In the genomic region with DNA sequence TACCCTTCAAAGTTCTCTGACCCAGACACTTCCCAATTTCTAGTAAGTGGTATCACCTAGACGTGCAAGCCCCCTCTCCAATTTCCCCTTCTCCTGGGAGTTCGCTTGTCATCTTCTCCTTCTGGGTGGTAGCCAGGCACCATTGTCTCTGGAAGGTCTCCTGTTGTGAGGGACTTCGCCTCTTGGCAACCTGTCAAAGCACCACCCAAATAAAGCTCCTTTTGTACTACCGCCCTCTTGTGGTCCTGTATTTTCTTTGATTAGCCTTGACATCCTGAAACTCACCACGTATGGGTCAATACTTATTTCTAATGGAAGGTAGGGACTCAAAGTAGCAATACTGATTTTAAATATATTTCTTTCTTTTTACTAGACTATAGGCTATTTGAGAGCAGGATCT, we compare ENCODE assay signal across 8 cellular contexts. TPM values are rescaled to one million over a fixed set of nuclear protein-coding genes. Genes with fewer than 3 reads are reported as not detected.
DNase-seq lines count a peak whose midpoint lies in the region; ATAC-seq, FAIRE-seq and TF ChIP-seq lines count a peak whose summit lies in the region.

No MANE protein-coding gene starts in this region.

- H3K4me3 ChIP-seq in HepG2 (replicated peaks in 1 of 3; ENCODE audit: insufficient read depth in 1 of 3, low read depth in 2 of 3, low read length in 3 of 3) = no peak overlapping the region
- H3K4me3 ChIP-seq in sigmoid colon = no peak overlapping the region

- no peaks in the 10 kb centered on the region for H3K79me2 ChIP-seq in HepG2 (ENCODE audit: insufficient read depth, low read length)

- H3K4me1 ChIP-seq in HepG2 (ENCODE audit: insufficient read depth, low read length) (no peaks in the 10 kb centered on the region), sigmoid colon (no peaks in the 10 kb centered on the region)

- no peaks in the 10 kb centered on the region for H4K20me1 ChIP-seq in HepG2 (ENCODE audit: insufficient read depth, low read length)

- in situ Hi-C loops in HepG2 (cut with HindIII; ENCODE audit: extremely low pct_ligation_motif_present, low pct_unique_long_range_greater_than_20kb) = no loop called here

- H3K9me3 Mint-ChIP-seq in activated naive CD8-positive, alpha-beta T cell treated with anti-CD3 and anti-CD28 coated beads, Interleukin-2, amount 10 ng/mL, durations not matched to agents 7 days and 5 days = no peaks in the 10 kb centered on the region

- no peak overlapping the region for H3K4me3 Mint-ChIP-seq in activated naive CD8-positive, alpha-beta T cell treated with anti-CD3 and anti-CD28 coated beads, Interleukin-2, amount 10 ng/mL, durations not matched to agents 7 days and 5 days

- H3K36me3 Mint-ChIP-seq in activated naive CD8-positive, alpha-beta T cell treated with anti-CD3 and anti-CD28 coated beads, Interleukin-2, amount 10 ng/mL, durations not matched to agents 7 days and 5 days = no peaks in the 10 kb centered on the region

- H3K27ac ChIP-seq in HepG2 (ENCODE audit: extremely low read length, insufficient read depth, low read length) (no peak overlapping the region), sigmoid colon (no peak overlapping the region)

- TF ChIP-seq EP300 in HepG2 (IDR thresholded peaks at IDR 0.05; ENCODE audit: low read depth in 2 of 2, low read length in 2 of 2) (no peak), HepG2 (CRISPR knock-in tag; IDR thresholded peaks at IDR 0.05; ENCODE audit: borderline replicate concordance) (no peak), sigmoid colon (IDR thresholded peaks at IDR 0.05) (no peak)

- intact Hi-C loops in HepG2 (cut with micrococcal nuclease; ENCODE audit: unreplicated experiment) (loop anchor here (1.0 to 2.0 kb wide), 4 partner anchors 31 to 272 kb away; no protein-coding TSS in a partner anchor), sigmoid colon (cut with DNase I) (no loop called here)

- DNase-seq in DMS 273 (lab: John Stamatoyannopoulos, UW; ENCODE audit: unreplicated experiment) (peak; percentile 70), NCI-H2171 treated with DMSO at 0.1 percent for 48 hours (lab: John Stamatoyannopoulos, UW) (peak; percentile 59), HepG2 (ENCODE audit: low spot score) (peak; percentile 79), sigmoid colon (no peak)
- DNase-seq in activated naive CD8-positive, alpha-beta T cell treated with anti-CD3 and anti-CD28 coated beads, Interleukin-2, amount 10 ng/mL, durations not matched to agents 7 days and 5 days = no peak
- no peak for DNase-seq in activated naive CD4-positive, alpha-beta T cell (lab: John Stamatoyannopoulos, UW)

- FAIRE-seq in HepG2 (lab: Jason Lieb, UNC) = no peak

- 4% methylated on average over 5 of the region's 5 CpGs for WGBS in HepG2 (ENCODE audit: low lambda C conversion rate)
- WGBS in sigmoid colon, 2 donors = 40 to 66% methylated on average over 5 of the region's 5 CpGs

- no peak overlapping the region for H3K4me2 ChIP-seq in HepG2 (ENCODE audit: low read depth, low read length)

- H3K9me3 ChIP-seq in HepG2 (ENCODE audit: low read length) (no peaks in the 10 kb centered on the region; the same call in 1 of the 2 replicates), sigmoid colon (no peaks in the 10 kb centered on the region)

- H3K27ac Mint-ChIP-seq in activated naive CD8-positive, alpha-beta T cell treated with anti-CD3 and anti-CD28 coated beads, Interleukin-2, amount 10 ng/mL, durations not matched to agents 7 days and 5 days = no peak overlapping the region

- CTCF ChIA-PET in HepG2 (lab: Yijun Ruan, JAX; ENCODE audit: low intra/inter-chr PET ratio, low total read pairs) = interaction anchor here (1.1 to 1.4 kb wide), 4 partner anchors 25 to 273 kb away, joined by 3 to 9 read pairs (median 6); no protein-coding TSS in a partner anchor

- H3K4me1 Mint-ChIP-seq in activated naive CD8-positive, alpha-beta T cell treated with anti-CD3 and anti-CD28 coated beads, Interleukin-2, amount 10 ng/mL, durations not matched to agents 7 days and 5 days = no peaks in the 10 kb centered on the region

- TF ChIP-seq POLR2A in HepG2 (IDR thresholded peaks at IDR 0.05; ENCODE audit: insufficient read depth in 1 of 2, low read depth in 2 of 2, low read length in 2 of 2) = no peak
- TF ChIP-seq POLR2A in sigmoid colon (IDR thresholded peaks at IDR 0.05) = no peak

- TF ChIP-seq CTCF in HepG2 (CRISPR knock-in tag; IDR thresholded peaks at IDR 0.05) (peak; percentile 83), sigmoid colon (IDR thresholded peaks at IDR 0.05) (no peak)

- H2AFZ ChIP-seq in HepG2 (ENCODE audit: low read length) = no peak overlapping the region

- TF ChIP-seq RAD21 in HepG2 (CRISPR knock-in tag; IDR thresholded peaks at IDR 0.05) = peak; percentile 38; the same call in 1 of the 2 replicates

- POLR2A ChIA-PET in activated naive CD8-positive, alpha-beta T cell treated with anti-CD3 and anti-CD28 coated beads, Interleukin-2, amount 10 ng/mL, durations not matched to agents 7 days and 5 days (lab: Charles Lee) = interaction anchor here (0.9 kb wide), 1 partner anchor 94 kb away, joined by 4 read pairs; no protein-coding TSS in a partner anchor
- POLR2A ChIA-PET in HepG2 (lab: Yijun Ruan, JAX) = no interaction called here

- ATAC-seq in GM18868 (IDR thresholded peaks at IDR 0.05; ENCODE audit: unreplicated experiment) (peak; percentile 28), HG03066 (IDR thresholded peaks at IDR 0.05; ENCODE audit: low read depth, unreplicated experiment) (peak; percentile 51), HepG2 (peak; percentile 94)
- peak; percentile 58 for ATAC-seq in activated naive CD8-positive, alpha-beta T cell treated with anti-CD3 and anti-CD28 coated beads, Interleukin-2, amount 10 ng/mL, durations not matched to agents 7 days and 5 days (ENCODE audit: low read depth)

- no TSS peak for BruUV-seq in HepG2 (replicated peaks; lab: Mats Ljungman, UMichigan)

- H3K27me3 Mint-ChIP-seq in activated naive CD8-positive, alpha-beta T cell treated with anti-CD3 and anti-CD28 coated beads, Interleukin-2, amount 10 ng/mL, durations not matched to agents 7 days and 5 days = peaks cover 38% of the 10 kb centered on the region

- no peak overlapping the region for H3K9ac ChIP-seq in HepG2 (ENCODE audit: insufficient read depth, low read depth, low read length)

- H3K27me3 ChIP-seq in HepG2 (ENCODE audit: control insufficient read depth in 1 of 2, insufficient read depth in 2 of 2, low read length in 2 of 2) = peaks cover 0 to 8% of the 10 kb centered on the region in 2 experiments; a peak in 2 of 5 replicates
- H3K27me3 ChIP-seq in sigmoid colon = no peaks in the 10 kb centered on the region

- H3K36me3 ChIP-seq in HepG2 (replicated peaks in 1 of 2; ENCODE audit: control insufficient read depth in 1 of 2, insufficient read depth in 2 of 2, low read length in 2 of 2) (no peaks in the 10 kb centered on the region), sigmoid colon (no peaks in the 10 kb centered on the region)

RNA-seq across cellular contexts. Expression of gene GPC5, which starts 8.2 kb away (rescaled TPM):
- under 1 TPM in 1 of 2 experiments, not detected in 1; 0.14 TPM for total RNA-seq in activated naive CD8-positive, alpha-beta T cell treated with anti-CD3 and anti-CD28 coated beads, Interleukin-2, amount 10 ng/mL, durations not matched to agents 7 days and 5 days
- total RNA-seq in HepG2 (2016; rRNA removed; fragmentation: Illumina TruSeq; extraction: Trizol) (0.02 TPM in 1 of 2 replicates, not detected in the other), sigmoid colon (1 to 10 TPM; 1.5 to 3.9 (median 2.9) TPM)
- 0.18 and 0.51 TPM in 2 replicates for total RNA-seq in HepG2 (2016; cell fraction: cytosol; rRNA removed; fragmentation: Illumina TruSeq; extraction: Trizol; ENCODE audit: low read depth)
- total RNA-seq in HepG2 (2016; cell fraction: insoluble cytoplasmic fraction; rRNA removed; fragmentation: Illumina TruSeq; extraction: Trizol) = not detected in 2 replicates
- not detected in 2 replicates for total RNA-seq in HepG2 (2016; cell fraction: membrane; rRNA removed; fragmentation: Illumina TruSeq; extraction: Trizol)
- 0.12 TPM in 1 of 2 replicates, not detected in the other for total RNA-seq in HepG2 (2016; cell fraction: nucleus; rRNA removed; fragmentation: Illumina TruSeq; extraction: Trizol)
- polyA plus RNA-seq in HepG2 (2011; rRNA removed) (0.07 and 0.21 TPM in 2 replicates), sigmoid colon (under 1 TPM in 1 of 3 donors, not detected in 2; 0.39 TPM)
- polyA plus RNA-seq in HepG2 (2011; cell fraction: cytosol; rRNA removed) = 0.19 and 0.22 TPM in 2 replicates
- polyA plus RNA-seq in HepG2 (2011; cell fraction: nucleus; rRNA removed) = not detected in 2 replicates
- polyA plus RNA-seq in HepG2 (2012) = 0.23 TPM in 1 of 2 replicates, not detected in the other
- not detected in 2 replicates for polyA plus RNA-seq in HepG2 (2016; cell fraction: cytosol; fragmentation: Illumina TruSeq; extraction: Trizol; ENCODE audit: low read depth)
- not detected in 2 replicates for polyA plus RNA-seq in HepG2 (2016; cell fraction: insoluble cytoplasmic fraction; fragmentation: Illumina TruSeq; extraction: Trizol; ENCODE audit: low read depth)
- not detected in 2 replicates for polyA plus RNA-seq in HepG2 (2016; cell fraction: membrane; fragmentation: Illumina TruSeq; extraction: Trizol; ENCODE audit: low read depth)
- not detected in 2 replicates for polyA plus RNA-seq in HepG2 (2016; cell fraction: nucleus; fragmentation: Illumina TruSeq; extraction: Trizol; ENCODE audit: insufficient read depth, low read depth)
- 0.42 and 370 TPM in 2 replicates for polyA minus RNA-seq in HepG2 (2011; rRNA and poly(A)+ RNA removed; ENCODE audit: low replicate concordance)
- not detected in 2 replicates for polyA minus RNA-seq in HepG2 (2011; cell fraction: cytosol; rRNA and poly(A)+ RNA removed)
- polyA minus RNA-seq in HepG2 (2011; cell fraction: nucleus; rRNA and poly(A)+ RNA removed) = 0.25 and 0.39 TPM in 2 replicates

RNA-seq across cellular contexts. Expression of gene MIR17HG, which starts 59.1 kb away (rescaled TPM):
- total RNA-seq in activated naive CD8-positive, alpha-beta T cell treated with anti-CD3 and anti-CD28 coated beads, Interleukin-2, amount 10 ng/mL, durations not matched to agents 7 days and 5 days = 10 to 100 TPM; 10.1 to 11.9 TPM
- total RNA-seq in HepG2 (2016; rRNA removed; fragmentation: Illumina TruSeq; extraction: Trizol) (0.73 and 12.3 TPM in 2 replicates), sigmoid colon (1 to 10 TPM in 3 of 4 donors, under 1 TPM in 1; 0.83 to 5.4 (median 3.6) TPM)
- 1.0 and 1.1 TPM in 2 replicates for total RNA-seq in HepG2 (2016; cell fraction: cytosol; rRNA removed; fragmentation: Illumina TruSeq; extraction: Trizol; ENCODE audit: low read depth)
- total RNA-seq in HepG2 (2016; cell fraction: insoluble cytoplasmic fraction; rRNA removed; fragmentation: Illumina TruSeq; extraction: Trizol) = 0.51 and 10.4 TPM in 2 replicates
- total RNA-seq in HepG2 (2016; cell fraction: membrane; rRNA removed; fragmentation: Illumina TruSeq; extraction: Trizol) = 1.2 TPM in 2 replicates
- 55.1 and 55.2 TPM in 2 replicates for total RNA-seq in HepG2 (2016; cell fraction: nucleus; rRNA removed; fragmentation: Illumina TruSeq; extraction: Trizol)
- polyA plus RNA-seq in HepG2 (2011; rRNA removed) (2.0 and 2.5 TPM in 2 replicates), sigmoid colon (1 to 10 TPM in 1 of 3 donors, not detected in 2; 2.1 TPM)
- polyA plus RNA-seq in HepG2 (2011; cell fraction: cytosol; rRNA removed) = 0.23 and 0.53 TPM in 2 replicates
- polyA plus RNA-seq in HepG2 (2011; cell fraction: nucleus; rRNA removed) = 3.3 and 5.4 TPM in 2 replicates
- 2.2 and 3.0 TPM in 2 replicates for polyA plus RNA-seq in HepG2 (2012)
- 0.89 and 1.3 TPM in 2 replicates for polyA plus RNA-seq in HepG2 (2016; cell fraction: cytosol; fragmentation: Illumina TruSeq; extraction: Trizol; ENCODE audit: low read depth)
- 0.40 and 0.74 TPM in 2 replicates for polyA plus RNA-seq in HepG2 (2016; cell fraction: insoluble cytoplasmic fraction; fragmentation: Illumina TruSeq; extraction: Trizol; ENCODE audit: low read depth)
- polyA plus RNA-seq in HepG2 (2016; cell fraction: membrane; fragmentation: Illumina TruSeq; extraction: Trizol; ENCODE audit: low read depth) = 1.1 and 1.3 TPM in 2 replicates
- polyA plus RNA-seq in HepG2 (2016; cell fraction: nucleus; fragmentation: Illumina TruSeq; extraction: Trizol; ENCODE audit: insufficient read depth, low read depth) = 8.4 and 8.8 TPM in 2 replicates
- polyA minus RNA-seq in HepG2 (2011; rRNA and poly(A)+ RNA removed; ENCODE audit: low replicate concordance) = 8.9 and 26.4 TPM in 2 replicates
- polyA minus RNA-seq in HepG2 (2011; cell fraction: cytosol; rRNA and poly(A)+ RNA removed) = 0.59 and 1.4 TPM in 2 replicates
- polyA minus RNA-seq in HepG2 (2011; cell fraction: nucleus; rRNA and poly(A)+ RNA removed) = 159 and 193 TPM in 2 replicates

Comparison
In these comparisons a context has a peak if more than half of its experiments do, and no peak if none do; other contexts are left out.
1. DNase-seq: peak in DMS 273 (single experiment), NCI-H2171 treated with DMSO at 0.1 percent for 48 hours (single experiment) and HepG2 (single experiment); none in activated naive CD8-positive, alpha-beta T cell treated with anti-CD3 and anti-CD28 coated beads, Interleukin-2, amount 10 ng/mL, durations not matched to agents 7 days and 5 days (single experiment), activated naive CD4-positive, alpha-beta T cell (0 of 4) and sigmoid colon (single experiment).
2. ATAC-seq: peak in every context shown above with its lines; median percentile 94 in HepG2; 58 in activated naive CD8-positive, alpha-beta T cell treated with anti-CD3 and anti-CD28 coated beads, Interleukin-2, amount 10 ng/mL, durations not matched to agents 7 days and 5 days; 51 in HG03066; 28 in GM18868.